ENCODE assay signal across 17 cellular contexts in the genomic region with DNA sequence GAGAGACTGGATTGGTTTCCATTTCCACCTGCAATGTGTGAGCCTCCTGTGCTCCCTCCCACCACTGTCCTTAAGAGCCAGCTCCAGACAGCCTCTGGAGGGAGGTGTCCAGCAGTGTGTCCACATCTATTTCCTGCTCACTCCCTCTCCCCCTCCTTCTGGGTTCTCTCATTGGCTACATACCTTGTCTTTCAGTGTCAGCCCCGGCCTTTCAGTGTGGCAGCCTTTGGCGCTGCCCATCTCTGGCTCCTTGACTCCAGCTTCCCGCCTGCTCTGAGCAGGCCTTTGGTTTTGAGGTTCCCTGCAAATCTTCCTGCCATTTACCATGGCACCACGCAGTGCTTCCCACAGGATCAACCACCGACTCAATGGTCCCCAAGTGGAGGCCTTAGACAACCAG. TPM values are rescaled to one million over a fixed set of nuclear protein-coding genes. Genes with fewer than 3 reads are reported as not detected.
A peak's percentile ranks its signal among the peaks of the same experiment; 100 is the strongest.
DNase-seq lines count a peak whose midpoint lies in the region; ATAC-seq and TF ChIP-seq lines count a peak whose summit lies in the region.
"Had no signal": no experiment of that assay in that cellular context is flagged by ENCODE, and none has a peak within 500 bp of the region (broad histone marks: within the 10 kb centered on the region; RNA-seq: fewer than 3 reads in every experiment).

No MANE protein-coding gene starts in this region.

- no peaks in the 10 kb centered on the region for H4K20me1 ChIP-seq in PC-3 (ENCODE audit: low read length)
- H4K20me1 ChIP-seq: BLaER1 had no signal

- peaks cover 4% of the 10 kb centered on the region for H3K4me1 Mint-ChIP-seq in T-helper 2 cell treated with Interferon-gamma antibody and Interleukin-4, amounts not matched to agents 5 μg/mL and 100 μg/mL, for 36 hours (ENCODE audit: low read depth)
- no peaks in the 10 kb centered on the region for H3K4me1 Mint-ChIP-seq in CD4-positive, alpha-beta memory T cell

- BruUV-seq in PC-3 (replicated peaks; lab: Mats Ljungman, UMichigan), result no TSS peak

- CTCF ChIA-PET in HEK293T (lab: Yijun Ruan, JAX) (no interaction called here), PC-3 (lab: Charles Lee) (no interaction called here)
- CTCF ChIA-PET in CD4-positive, alpha-beta memory T cell (lab: Charles Lee; ENCODE audit: partially characterized antibody), result interaction anchor here (0.8 to 8.2 kb wide), 4 partner anchors 12 to 150 kb away, joined by 3 to 83 read pairs (median 4); no protein-coding TSS in a partner anchor

- no peaks in the 10 kb centered on the region for H3K79me2 ChIP-seq in PC-3 (ENCODE audit: low read length)

- DNase-seq in A172 (ENCODE audit: low spot score) (peak; percentile 67), HEK293T (ENCODE audit: extremely low spot score) (no peak), PC-3 (no peak), left kidney (ENCODE audit: low read depth, low spot score) (peak; percentile 49), GM13976 (ENCODE audit: low spot score) (no peak), foreskin melanocyte (no peak)
- no peak for DNase-seq in T-helper 2 cell treated with Interferon-gamma antibody and Interleukin-4, amounts not matched to agents 5 μg/mL and 100 μg/mL, for 36 hours (ENCODE audit: low spot score)
- DNase-seq in CD4-positive, alpha-beta memory T cell, result no peak
- DNase-seq: activated CD4-positive, alpha-beta T cell treated with anti-CD3 and anti-CD28 coated beads, Interleukin-2, amount 50 U/mL, for 4 hours; cortex of kidney; NCI-H1930; NCI-H524; Right ventricle myocardium superior had no signal

- intact Hi-C loops in PC-3 (cut with micrococcal nuclease), result no loop called here
- intact Hi-C loops in CD4-positive, alpha-beta memory T cell (cut with micrococcal nuclease), result no loop called here

- no peaks in the 10 kb centered on the region for H3K27me3 Mint-ChIP-seq in T-helper 2 cell treated with Interferon-gamma antibody and Interleukin-4, amounts not matched to agents 5 μg/mL and 100 μg/mL, for 36 hours (ENCODE audit: low read depth)
- H3K27me3 Mint-ChIP-seq in CD4-positive, alpha-beta memory T cell, result no peaks in the 10 kb centered on the region

- no peaks in the 10 kb centered on the region for H3K36me3 Mint-ChIP-seq in T-helper 2 cell treated with Interferon-gamma antibody and Interleukin-4, amounts not matched to agents 5 μg/mL and 100 μg/mL, for 36 hours (ENCODE audit: low read depth)
- H3K36me3 Mint-ChIP-seq in CD4-positive, alpha-beta memory T cell, result no peaks in the 10 kb centered on the region

- in situ Hi-C loops in GM13976 (cut with MboI; ENCODE audit: low sequenced_read_pairs, unreplicated experiment), result no loop called here

- no peak overlapping the region for H3K4me3 ChIP-seq in PC-3 (ENCODE audit: low read length)
- no peak overlapping the region for H3K4me3 ChIP-seq in CD4-positive, alpha-beta memory T cell (ENCODE audit: low read length in 2 of 2)
- H3K4me3 ChIP-seq: BLaER1, lung, upper lobe of left lung had no signal

- no peaks in the 10 kb centered on the region for H3K9me3 Mint-ChIP-seq in T-helper 2 cell treated with Interferon-gamma antibody and Interleukin-4, amounts not matched to agents 5 μg/mL and 100 μg/mL, for 36 hours
- H3K9me3 Mint-ChIP-seq in CD4-positive, alpha-beta memory T cell, result no peaks in the 10 kb centered on the region
- H3K9me3 Mint-ChIP-seq: T-helper 1 cell treated with Interleukin-12 subunit alpha and Interleukin-12 subunit beta and Interleukin-4 antibody, amounts not matched to agents 30 μg/mL and 1 μg/mL, for 36 hours had no signal

- no peak overlapping the region for H2AFZ ChIP-seq in PC-3 (ENCODE audit: low read length)

- no peak overlapping the region for H3K4me2 ChIP-seq in PC-3 (ENCODE audit: low read length)
- H3K4me2 ChIP-seq: BLaER1 had no signal

- H3K4me1 ChIP-seq in PC-3 (ENCODE audit: insufficient read depth, low read length), result no peaks in the 10 kb centered on the region
- no peaks in the 10 kb centered on the region for H3K4me1 ChIP-seq in CD4-positive, alpha-beta memory T cell (ENCODE audit: insufficient read depth, low read length)
- H3K4me1 ChIP-seq: BLaER1, upper lobe of left lung had no signal

- no peak overlapping the region for H3K27ac Mint-ChIP-seq in T-helper 2 cell treated with Interferon-gamma antibody and Interleukin-4, amounts not matched to agents 5 μg/mL and 100 μg/mL, for 36 hours
- no peak overlapping the region for H3K27ac Mint-ChIP-seq in CD4-positive, alpha-beta memory T cell
- H3K27ac Mint-ChIP-seq: T-helper 1 cell treated with Interleukin-12 subunit alpha and Interleukin-12 subunit beta and Interleukin-4 antibody, amounts not matched to agents 30 μg/mL and 1 μg/mL, for 36 hours had no signal

- TF ChIP-seq CTCF in PC-3 (conservative IDR thresholded peaks at IDR 0.05; ENCODE audit: low read depth, low read length) (no peak), GM13976 (IDR thresholded peaks at IDR 0.05; ENCODE audit: borderline replicate concordance, control extremely low read depth, extremely low read depth, insufficient read depth, missing control alignments) (no peak)

- H3K9me3 ChIP-seq in PC-3 (ENCODE audit: low read length), result no peaks in the 10 kb centered on the region
- no peaks in the 10 kb centered on the region for H3K9me3 ChIP-seq in CD4-positive, alpha-beta memory T cell (ENCODE audit: control insufficient read depth in 1 of 2, low read length in 2 of 2)
- H3K9me3 ChIP-seq: BLaER1, upper lobe of left lung had no signal

- no peaks in the 10 kb centered on the region for H3K36me3 ChIP-seq in PC-3 (ENCODE audit: low read depth, low read length)
- no peaks in the 10 kb centered on the region for H3K36me3 ChIP-seq in CD4-positive, alpha-beta memory T cell (ENCODE audit: insufficient read depth, low read length)
- H3K36me3 ChIP-seq: BLaER1, upper lobe of left lung had no signal

- POLR2A ChIA-PET in HEK293T (lab: Yijun Ruan, JAX), result no interaction called here
- POLR2A ChIA-PET in PC-3 (lab: Charles Lee; ENCODE audit: unreplicated experiment), result no interaction called here
- POLR2A ChIA-PET in CD4-positive, alpha-beta memory T cell (lab: Charles Lee; ENCODE audit: partially characterized antibody), result no interaction called here

- no peaks in the 10 kb centered on the region for H3K9me2 ChIP-seq in PC-3 (replicated peaks; ENCODE audit: low read length)

- H3K27me3 ChIP-seq in PC-3 (ENCODE audit: low read length), result no peaks in the 10 kb centered on the region
- no peaks in the 10 kb centered on the region for H3K27me3 ChIP-seq in CD4-positive, alpha-beta memory T cell (ENCODE audit: insufficient read depth, low read length)
- H3K27me3 ChIP-seq: BLaER1, upper lobe of left lung had no signal

- H3F3A ChIP-seq in PC-3 (ENCODE audit: low read length, unreplicated experiment), result no peaks in the 10 kb centered on the region

- no peak overlapping the region for H3K4me3 Mint-ChIP-seq in T-helper 2 cell treated with Interferon-gamma antibody and Interleukin-4, amounts not matched to agents 5 μg/mL and 100 μg/mL, for 36 hours
- H3K4me3 Mint-ChIP-seq in CD4-positive, alpha-beta memory T cell, result no peak overlapping the region
- H3K4me3 Mint-ChIP-seq: T-helper 1 cell treated with Interleukin-12 subunit alpha and Interleukin-12 subunit beta and Interleukin-4 antibody, amounts not matched to agents 30 μg/mL and 1 μg/mL, for 36 hours had no signal

- H3K9ac ChIP-seq in PC-3 (ENCODE audit: low read length), result no peak overlapping the region
- H3K9ac ChIP-seq: BLaER1 had no signal

- no peak overlapping the region for H3K27ac ChIP-seq in PC-3 (ENCODE audit: low read length)
- H3K27ac ChIP-seq in CD4-positive, alpha-beta memory T cell (ENCODE audit: low read depth, low read length), result no peak overlapping the region
- H3K27ac ChIP-seq: BLaER1, upper lobe of left lung had no signal

- ATAC-seq in PC-3, result peak; percentile 63

TF ChIP-seq in HEK293T, 16 proteins besides CTCF, POLR2A, EP300 and RAD21:
- TF ChIP-seq BHLHE40 (IDR thresholded peaks at IDR 0.05; ENCODE audit: borderline replicate concordance) (no peak), FOXA1 (IDR thresholded peaks at IDR 0.05) (no peak), TARDBP (IDR thresholded peaks at IDR 0.05) (no peak), ARNT (IDR thresholded peaks at IDR 0.05) (no peak)
- TF ChIP-seq, protein P1, sequence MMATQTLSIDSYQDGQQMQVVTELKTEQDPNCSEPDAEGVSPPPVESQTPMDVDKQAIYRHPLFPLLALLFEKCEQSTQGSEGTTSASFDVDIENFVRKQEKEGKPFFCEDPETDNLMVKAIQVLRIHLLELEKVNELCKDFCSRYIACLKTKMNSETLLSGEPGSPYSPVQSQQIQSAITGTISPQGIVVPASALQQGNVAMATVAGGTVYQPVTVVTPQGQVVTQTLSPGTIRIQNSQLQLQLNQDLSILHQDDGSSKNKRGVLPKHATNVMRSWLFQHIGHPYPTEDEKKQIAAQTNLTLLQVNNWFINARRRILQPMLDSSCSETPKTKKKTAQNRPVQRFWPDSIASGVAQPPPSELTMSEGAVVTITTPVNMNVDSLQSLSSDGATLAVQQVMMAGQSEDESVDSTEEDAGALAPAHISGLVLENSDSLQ (IDR thresholded peaks at IDR 0.05), result peak; percentile 56

RNA-seq across cellular contexts. Expression of a gene that starts 19.0 kb away (rescaled TPM):
- 15.2 and 15.8 TPM in 2 replicates for total RNA-seq in A172 (2014; rRNA removed; shearing (Covaris generic))
- total RNA-seq in PC-3 (2014; rRNA removed), result 10.5 and 12.8 TPM in 2 replicates
- total RNA-seq in CD4-positive, alpha-beta memory T cell, result 10 to 100 TPM; 57.8 to 57.9 TPM
- polyA plus RNA-seq in CD4-positive, alpha-beta memory T cell, result 10 to 100 TPM in 1 of 2 donors, 1 to 10 TPM in 1; 3.3 to 16.6 TPM

Comparison
In these comparisons a context has a peak if more than half of its experiments do, and no peak if none do; other contexts are left out.
1. DNase-seq: peak in A172 (single experiment) and left kidney (single experiment); none in HEK293T (single experiment), PC-3 (single experiment), GM13976 (single experiment), T-helper 2 cell treated with Interferon-gamma antibody and Interleukin-4, amounts not matched to agents 5 μg/mL and 100 μg/mL, for 36 hours (single experiment), CD4-positive, alpha-beta memory T cell (0 of 5) and foreskin melanocyte (single experiment).